1 cellular context compared by ENCODE assay signal in genomic region chr5:31688515-31689092, GRCh38.
TF ChIP-seq lines count a peak whose summit lies in the region.

No MANE protein-coding gene starts in this region.

TF ChIP-seq in GM23338, 12 proteins besides CTCF, POLR2A, EP300 and RAD21 (continued from another document):
- TF ChIP-seq, protein P1, sequence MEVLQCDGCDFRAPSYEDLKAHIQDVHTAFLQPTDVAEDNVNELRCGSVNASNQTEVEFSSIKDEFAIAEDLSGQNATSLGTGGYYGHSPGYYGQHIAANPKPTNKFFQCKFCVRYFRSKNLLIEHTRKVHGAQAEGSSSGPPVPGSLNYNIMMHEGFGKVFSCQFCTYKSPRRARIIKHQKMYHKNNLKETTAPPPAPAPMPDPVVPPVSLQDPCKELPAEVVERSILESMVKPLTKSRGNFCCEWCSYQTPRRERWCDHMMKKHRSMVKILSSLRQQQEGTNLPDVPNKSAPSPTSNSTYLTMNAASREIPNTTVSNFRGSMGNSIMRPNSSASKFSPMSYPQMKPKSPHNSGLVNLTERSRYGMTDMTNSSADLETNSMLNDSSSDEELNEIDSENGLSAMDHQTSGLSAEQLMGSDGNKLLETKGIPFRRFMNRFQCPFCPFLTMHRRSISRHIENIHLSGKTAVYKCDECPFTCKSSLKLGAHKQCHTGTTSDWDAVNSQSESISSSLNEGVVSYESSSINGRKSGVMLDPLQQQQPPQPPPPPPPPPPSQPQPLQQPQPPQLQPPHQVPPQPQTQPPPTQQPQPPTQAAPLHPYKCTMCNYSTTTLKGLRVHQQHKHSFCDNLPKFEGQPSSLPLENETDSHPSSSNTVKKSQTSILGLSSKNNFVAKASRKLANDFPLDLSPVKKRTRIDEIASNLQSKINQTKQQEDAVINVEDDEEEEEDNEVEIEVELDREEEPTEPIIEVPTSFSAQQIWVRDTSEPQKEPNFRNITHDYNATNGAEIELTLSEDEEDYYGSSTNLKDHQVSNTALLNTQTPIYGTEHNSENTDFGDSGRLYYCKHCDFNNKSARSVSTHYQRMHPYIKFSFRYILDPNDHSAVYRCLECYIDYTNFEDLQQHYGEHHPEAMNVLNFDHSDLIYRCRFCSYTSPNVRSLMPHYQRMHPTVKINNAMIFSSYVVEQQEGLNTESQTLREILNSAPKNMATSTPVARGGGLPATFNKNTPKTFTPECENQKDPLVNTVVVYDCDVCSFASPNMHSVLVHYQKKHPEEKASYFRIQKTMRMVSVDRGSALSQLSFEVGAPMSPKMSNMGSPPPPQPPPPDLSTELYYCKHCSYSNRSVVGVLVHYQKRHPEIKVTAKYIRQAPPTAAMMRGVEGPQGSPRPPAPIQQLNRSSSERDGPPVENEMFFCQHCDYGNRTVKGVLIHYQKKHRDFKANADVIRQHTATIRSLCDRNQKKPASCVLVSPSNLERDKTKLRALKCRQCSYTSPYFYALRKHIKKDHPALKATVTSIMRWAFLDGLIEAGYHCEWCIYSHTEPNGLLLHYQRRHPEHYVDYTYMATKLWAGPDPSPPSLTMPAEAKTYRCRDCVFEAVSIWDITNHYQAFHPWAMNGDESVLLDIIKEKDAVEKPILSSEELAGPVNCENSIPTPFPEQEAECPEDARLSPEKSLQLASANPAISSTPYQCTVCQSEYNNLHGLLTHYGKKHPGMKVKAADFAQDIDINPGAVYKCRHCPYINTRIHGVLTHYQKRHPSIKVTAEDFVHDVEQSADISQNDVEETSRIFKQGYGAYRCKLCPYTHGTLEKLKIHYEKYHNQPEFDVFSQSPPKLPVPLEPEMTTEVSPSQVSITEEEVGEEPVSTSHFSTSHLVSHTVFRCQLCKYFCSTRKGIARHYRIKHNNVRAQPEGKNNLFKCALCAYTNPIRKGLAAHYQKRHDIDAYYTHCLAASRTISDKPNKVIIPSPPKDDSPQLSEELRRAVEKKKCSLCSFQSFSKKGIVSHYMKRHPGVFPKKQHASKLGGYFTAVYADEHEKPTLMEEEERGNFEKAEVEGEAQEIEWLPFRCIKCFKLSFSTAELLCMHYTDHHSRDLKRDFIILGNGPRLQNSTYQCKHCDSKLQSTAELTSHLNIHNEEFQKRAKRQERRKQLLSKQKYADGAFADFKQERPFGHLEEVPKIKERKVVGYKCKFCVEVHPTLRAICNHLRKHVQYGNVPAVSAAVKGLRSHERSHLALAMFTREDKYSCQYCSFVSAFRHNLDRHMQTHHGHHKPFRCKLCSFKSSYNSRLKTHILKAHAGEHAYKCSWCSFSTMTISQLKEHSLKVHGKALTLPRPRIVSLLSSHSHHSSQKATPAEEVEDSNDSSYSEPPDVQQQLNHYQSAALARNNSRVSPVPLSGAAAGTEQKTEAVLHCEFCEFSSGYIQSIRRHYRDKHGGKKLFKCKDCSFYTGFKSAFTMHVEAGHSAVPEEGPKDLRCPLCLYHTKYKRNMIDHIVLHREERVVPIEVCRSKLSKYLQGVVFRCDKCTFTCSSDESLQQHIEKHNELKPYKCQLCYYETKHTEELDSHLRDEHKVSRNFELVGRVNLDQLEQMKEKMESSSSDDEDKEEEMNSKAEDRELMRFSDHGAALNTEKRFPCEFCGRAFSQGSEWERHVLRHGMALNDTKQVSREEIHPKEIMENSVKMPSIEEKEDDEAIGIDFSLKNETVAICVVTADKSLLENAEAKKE (CRISPR knock-in tag; IDR thresholded peaks at IDR 0.05): no peak
- TF ChIP-seq JUNB (IDR thresholded peaks at IDR 0.05; ENCODE audit: unreplicated experiment): no peak
- TF ChIP-seq EZH2phosphoT487 (IDR thresholded peaks at IDR 0.05; ENCODE audit: unreplicated experiment): no peak
- no peak for TF ChIP-seq STAT1 (IDR thresholded peaks at IDR 0.05; ENCODE audit: unreplicated experiment)
- TF ChIP-seq, protein P2, sequence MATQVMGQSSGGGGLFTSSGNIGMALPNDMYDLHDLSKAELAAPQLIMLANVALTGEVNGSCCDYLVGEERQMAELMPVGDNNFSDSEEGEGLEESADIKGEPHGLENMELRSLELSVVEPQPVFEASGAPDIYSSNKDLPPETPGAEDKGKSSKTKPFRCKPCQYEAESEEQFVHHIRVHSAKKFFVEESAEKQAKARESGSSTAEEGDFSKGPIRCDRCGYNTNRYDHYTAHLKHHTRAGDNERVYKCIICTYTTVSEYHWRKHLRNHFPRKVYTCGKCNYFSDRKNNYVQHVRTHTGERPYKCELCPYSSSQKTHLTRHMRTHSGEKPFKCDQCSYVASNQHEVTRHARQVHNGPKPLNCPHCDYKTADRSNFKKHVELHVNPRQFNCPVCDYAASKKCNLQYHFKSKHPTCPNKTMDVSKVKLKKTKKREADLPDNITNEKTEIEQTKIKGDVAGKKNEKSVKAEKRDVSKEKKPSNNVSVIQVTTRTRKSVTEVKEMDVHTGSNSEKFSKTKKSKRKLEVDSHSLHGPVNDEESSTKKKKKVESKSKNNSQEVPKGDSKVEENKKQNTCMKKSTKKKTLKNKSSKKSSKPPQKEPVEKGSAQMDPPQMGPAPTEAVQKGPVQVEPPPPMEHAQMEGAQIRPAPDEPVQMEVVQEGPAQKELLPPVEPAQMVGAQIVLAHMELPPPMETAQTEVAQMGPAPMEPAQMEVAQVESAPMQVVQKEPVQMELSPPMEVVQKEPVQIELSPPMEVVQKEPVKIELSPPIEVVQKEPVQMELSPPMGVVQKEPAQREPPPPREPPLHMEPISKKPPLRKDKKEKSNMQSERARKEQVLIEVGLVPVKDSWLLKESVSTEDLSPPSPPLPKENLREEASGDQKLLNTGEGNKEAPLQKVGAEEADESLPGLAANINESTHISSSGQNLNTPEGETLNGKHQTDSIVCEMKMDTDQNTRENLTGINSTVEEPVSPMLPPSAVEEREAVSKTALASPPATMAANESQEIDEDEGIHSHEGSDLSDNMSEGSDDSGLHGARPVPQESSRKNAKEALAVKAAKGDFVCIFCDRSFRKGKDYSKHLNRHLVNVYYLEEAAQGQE (IDR thresholded peaks at IDR 0.05; ENCODE audit: unreplicated experiment): no peak
- no peak for TF ChIP-seq NANOG (IDR thresholded peaks at IDR 0.05; ENCODE audit: borderline replicate concordance)
- TF ChIP-seq ETS1 (IDR thresholded peaks at IDR 0.05): no peak
- no peak for TF ChIP-seq ZNF114 (CRISPR knock-in tag; IDR thresholded peaks at IDR 0.05)
